Comparison of ENCODE assay signal across 21 cellular contexts in genomic region chr13:44078806-44079378, GRCh38.
"Had no signal": no experiment of that assay in that cellular context is flagged by ENCODE, and none has a peak within 500 bp of the region (broad histone marks: within the 10 kb centered on the region; RNA-seq: fewer than 3 reads in every experiment).

No MANE protein-coding gene starts in this region.

- H3K36me3 ChIP-seq: brain microvascular endothelial cell, pancreas, spleen, suprapubic skin had no signal

- H3K36me3 Mint-ChIP-seq: type B pancreatic cell had no signal

- ATAC-seq: pancreas, sciatic nerve had no signal

- DNase-seq: activated CD4-positive, alpha-beta T cell treated with anti-CD3 and anti-CD28 coated beads, Interleukin-2, amount 10 ng/mL, durations not matched to agents 24 days and 14 days; activated CD4-positive, CD25-positive, alpha-beta regulatory T cell; activated CD8-positive, alpha-beta memory T cell treated with anti-CD3 and anti-CD28 coated beads, Interleukin-2, amount 50 U/mL, for 48 hours; anterior cingulate cortex; brain microvascular endothelial cell; cortex of kidney; effector CD8-positive, alpha-beta T cell; foreskin fibroblast; hypothalamus; islet precursor cell; pancreas; spleen; T-helper 1 cell had no signal

- H3K27me3 Mint-ChIP-seq: activated CD4-positive, alpha-beta T cell treated with anti-CD3 and anti-CD28 coated beads, Interleukin-2, amount 10 ng/mL, durations not matched to agents 24 days and 14 days; central memory CD8-positive, alpha-beta T cell; stimulated activated naive CD8-positive, alpha-beta T cell treated with anti-CD3 and anti-CD28 coated beads, Interleukin-15, Interleukin-2, amounts not matched to agents 100 ng/mL and 50 ng/mL, for 24 hours had no signal

- H3K9me3 ChIP-seq: pancreas, suprapubic skin had no signal

- H3K4me3 ChIP-seq: lung, pancreas, spleen, suprapubic skin had no signal

- H3K4me1 Mint-ChIP-seq: activated CD4-positive, alpha-beta T cell treated with anti-CD3 and anti-CD28 coated beads, Interleukin-2, amount 10 ng/mL, durations not matched to agents 24 days and 14 days; central memory CD8-positive, alpha-beta T cell had no signal

- H3K4me3 Mint-ChIP-seq: activated CD4-positive, alpha-beta T cell treated with anti-CD3 and anti-CD28 coated beads, Interleukin-2, amount 10 ng/mL, durations not matched to agents 24 days and 14 days; activated T-helper 1 cell treated with anti-CD3 and anti-CD28 coated beads, Interleukin-12 subunit alpha, Interleukin-12 subunit beta, Interleukin-2, Interleukin-4 antibody, amounts not matched to agents 30 ng/mL and 10 ng/mL and 1 ng/mL, durations not matched to agents 14 hours and 24 hours and 36 hours; central memory CD8-positive, alpha-beta T cell; neural crest cell; stimulated activated naive CD8-positive, alpha-beta T cell treated with anti-CD3 and anti-CD28 coated beads, Interleukin-15, Interleukin-2, amounts not matched to agents 100 ng/mL and 50 ng/mL, for 24 hours; type B pancreatic cell had no signal

- H3K4me1 ChIP-seq: pancreas, spleen, suprapubic skin had no signal

- H3K27ac ChIP-seq: brain microvascular endothelial cell, pancreas, spleen, suprapubic skin had no signal

- H3K27me3 ChIP-seq: brain microvascular endothelial cell, pancreas, spleen, suprapubic skin had no signal

- H3K27ac Mint-ChIP-seq: activated CD4-positive, alpha-beta T cell treated with anti-CD3 and anti-CD28 coated beads, Interleukin-2, amount 10 ng/mL, durations not matched to agents 24 days and 14 days; activated T-helper 1 cell treated with anti-CD3 and anti-CD28 coated beads, Interleukin-12 subunit alpha, Interleukin-12 subunit beta, Interleukin-2, Interleukin-4 antibody, amounts not matched to agents 30 ng/mL and 10 ng/mL and 1 ng/mL, durations not matched to agents 14 hours and 24 hours and 36 hours; stimulated activated naive CD8-positive, alpha-beta T cell treated with anti-CD3 and anti-CD28 coated beads, Interleukin-15, Interleukin-2, amounts not matched to agents 100 ng/mL and 50 ng/mL, for 24 hours; type B pancreatic cell had no signal

- H3K9me3 Mint-ChIP-seq: activated CD4-positive, alpha-beta T cell treated with anti-CD3 and anti-CD28 coated beads, Interleukin-2, amount 10 ng/mL, durations not matched to agents 24 days and 14 days; activated T-helper 1 cell treated with anti-CD3 and anti-CD28 coated beads, Interleukin-12 subunit alpha, Interleukin-12 subunit beta, Interleukin-2, Interleukin-4 antibody, amounts not matched to agents 30 ng/mL and 10 ng/mL and 1 ng/mL, durations not matched to agents 14 hours and 24 hours and 36 hours; central memory CD8-positive, alpha-beta T cell; stimulated activated naive CD8-positive, alpha-beta T cell treated with anti-CD3 and anti-CD28 coated beads, Interleukin-15, Interleukin-2, amounts not matched to agents 100 ng/mL and 50 ng/mL, for 24 hours had no signal
